ENCODE assay signal across 8 cellular contexts in the genomic region with DNA sequence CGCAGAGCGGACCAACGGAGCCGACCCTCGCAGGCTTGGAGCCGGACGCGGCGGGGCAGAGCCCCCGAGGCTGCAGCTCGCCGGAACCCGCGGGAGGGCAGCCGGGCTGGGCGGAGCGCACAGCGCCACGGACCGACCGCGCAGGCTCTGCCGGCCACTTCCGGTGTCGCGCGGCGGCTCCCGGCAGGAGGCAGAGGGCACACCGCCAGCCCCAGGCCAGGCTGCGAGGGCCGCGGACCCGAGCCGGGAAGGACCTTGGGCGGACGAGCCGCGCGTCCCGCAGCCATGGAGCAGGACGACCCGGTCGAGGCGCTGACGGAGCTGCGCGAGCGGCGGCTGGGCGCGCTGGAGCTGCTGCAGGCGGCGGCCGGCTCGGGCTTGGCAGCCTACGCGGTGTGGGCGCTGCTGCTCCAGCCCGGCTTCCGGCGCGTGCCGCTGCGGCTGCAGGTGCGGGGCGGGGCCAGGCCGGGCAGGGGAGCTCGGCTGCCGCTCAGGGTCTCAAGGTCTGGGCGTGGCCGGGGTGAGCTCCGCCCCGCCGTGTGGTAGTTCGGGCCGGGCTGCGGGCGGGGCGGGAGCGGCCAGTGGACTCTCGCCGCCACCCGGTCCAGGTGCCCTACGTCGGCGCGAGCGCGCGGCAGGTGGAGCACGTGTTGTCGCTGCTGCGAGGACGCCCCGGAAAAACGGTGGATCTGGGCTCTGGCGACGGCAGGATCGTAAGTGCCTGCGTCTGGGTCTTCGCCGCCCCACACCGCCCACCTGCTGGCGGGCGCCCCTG. TPM values are rescaled to one million over a fixed set of nuclear protein-coding genes. Genes with fewer than 3 reads are reported as not detected.
DNase-seq lines count a peak whose midpoint lies in the region; ATAC-seq and TF ChIP-seq lines count a peak whose summit lies in the region.

A gene with protein sequence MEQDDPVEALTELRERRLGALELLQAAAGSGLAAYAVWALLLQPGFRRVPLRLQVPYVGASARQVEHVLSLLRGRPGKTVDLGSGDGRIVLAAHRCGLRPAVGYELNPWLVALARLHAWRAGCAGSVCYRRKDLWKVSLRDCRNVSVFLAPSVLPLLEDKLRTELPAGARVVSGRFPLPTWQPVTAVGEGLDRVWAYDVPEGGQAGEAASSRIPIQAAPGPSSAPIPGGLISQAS (plus strand): TSS at position 157 of the 775 bp plus-strand sequence. CDS start 129 bp downstream, at position 286.

- H3K27ac Mint-ChIP-seq in activated naive CD8-positive, alpha-beta T cell = peak within 1 kb of the TSS; percentile 86
- H3K27ac Mint-ChIP-seq in type B pancreatic cell = no peak within 1 kb of the TSS

- TF ChIP-seq CTCF in LNCaP clone FGC (IDR thresholded peaks at IDR 0.05; ENCODE audit: control insufficient read depth, extremely low read depth, insufficient read depth) (no peak), omental fat pad (IDR thresholded peaks at IDR 0.05) (no peak), type B pancreatic cell (conservative IDR thresholded peaks at IDR 0.05) (no peak)

- peak within 1 kb of the TSS; percentile 86 for H3K4me3 Mint-ChIP-seq in activated naive CD8-positive, alpha-beta T cell
- H3K4me3 Mint-ChIP-seq in type B pancreatic cell = peak within 1 kb of the TSS; percentile 84

- H3K27me3 Mint-ChIP-seq in activated naive CD8-positive, alpha-beta T cell = no peaks in the 10 kb centered on the region
- H3K27me3 Mint-ChIP-seq in type B pancreatic cell = no peaks in the 10 kb centered on the region

- no peaks in the 10 kb centered on the region for H3K36me3 Mint-ChIP-seq in activated naive CD8-positive, alpha-beta T cell
- H3K36me3 Mint-ChIP-seq in type B pancreatic cell = no peaks in the 10 kb centered on the region

- no peaks in the 10 kb centered on the region for H3K9me3 Mint-ChIP-seq in activated naive CD8-positive, alpha-beta T cell (ENCODE audit: low read depth)
- H3K9me3 Mint-ChIP-seq in type B pancreatic cell = no peaks in the 10 kb centered on the region

- peaks cover 26% of the 10 kb centered on the region for H3K4me1 Mint-ChIP-seq in activated naive CD8-positive, alpha-beta T cell (ENCODE audit: low read depth)
- peaks cover 11% of the 10 kb centered on the region for H3K4me1 Mint-ChIP-seq in type B pancreatic cell (ENCODE audit: unreplicated experiment)

- H3K4me3 ChIP-seq in LNCaP clone FGC (ENCODE audit: low read depth, low read length) = peak within 1 kb of the TSS; percentile 92

- DNase-seq in GDM1 (lab: John Stamatoyannopoulos, UW) (peak; percentile 54), GOT3 (lab: John Stamatoyannopoulos, UW) (peak; percentile 44), LNCaP clone FGC (ENCODE audit: low read depth) (peak; percentile 69), glomerular visceral epithelial cell (ENCODE audit: extremely low spot score) (peak; percentile 84), omental fat pad (ENCODE audit: low spot score) (peak; percentile 40), type B pancreatic cell (ENCODE audit: extremely low spot score, unreplicated experiment) (peak; percentile 91)

- ATAC-seq in SK-N-SH treated with all-trans-retinoic acid at 6 μM for 48 hours (peak; percentile 66), omental fat pad (ENCODE audit: low FRiP score) (peak; percentile 80)

TF ChIP-seq in SK-N-SH treated with all-trans-retinoic acid at 6 μM for 48 hours, 23 proteins besides CTCF, POLR2A, EP300 and RAD21:
- TF ChIP-seq CSDC2 (CRISPR knock-in tag; IDR thresholded peaks at IDR 0.05) (no peak), ISL1 (CRISPR knock-in tag; IDR thresholded peaks at IDR 0.05) (no peak), ZFP30 (CRISPR knock-in tag; IDR thresholded peaks at IDR 0.05) (no peak), SNAI2 (CRISPR knock-in tag; IDR thresholded peaks at IDR 0.05) (no peak), ESRRG (CRISPR knock-in tag; IDR thresholded peaks at IDR 0.05) (no peak), ZFP3 (CRISPR knock-in tag; IDR thresholded peaks at IDR 0.05) (0 out of 2 replicates have a peak, but pooled peaks have one; percentile 48), GLIS3 (CRISPR knock-in tag; IDR thresholded peaks at IDR 0.05) (0 out of 2 replicates have a peak, but pooled peaks have one; percentile 48)
- TF ChIP-seq, protein P1, sequence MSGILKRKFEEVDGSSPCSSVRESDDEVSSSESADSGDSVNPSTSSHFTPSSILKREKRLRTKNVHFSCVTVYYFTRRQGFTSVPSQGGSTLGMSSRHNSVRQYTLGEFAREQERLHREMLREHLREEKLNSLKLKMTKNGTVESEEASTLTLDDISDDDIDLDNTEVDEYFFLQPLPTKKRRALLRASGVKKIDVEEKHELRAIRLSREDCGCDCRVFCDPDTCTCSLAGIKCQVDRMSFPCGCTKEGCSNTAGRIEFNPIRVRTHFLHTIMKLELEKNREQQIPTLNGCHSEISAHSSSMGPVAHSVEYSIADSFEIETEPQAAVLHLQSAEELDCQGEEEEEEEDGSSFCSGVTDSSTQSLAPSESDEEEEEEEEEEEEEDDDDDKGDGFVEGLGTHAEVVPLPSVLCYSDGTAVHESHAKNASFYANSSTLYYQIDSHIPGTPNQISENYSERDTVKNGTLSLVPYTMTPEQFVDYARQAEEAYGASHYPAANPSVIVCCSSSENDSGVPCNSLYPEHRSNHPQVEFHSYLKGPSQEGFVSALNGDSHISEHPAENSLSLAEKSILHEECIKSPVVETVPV (CRISPR knock-in tag; IDR thresholded peaks at IDR 0.05) = no peak
- TF ChIP-seq, protein P2, sequence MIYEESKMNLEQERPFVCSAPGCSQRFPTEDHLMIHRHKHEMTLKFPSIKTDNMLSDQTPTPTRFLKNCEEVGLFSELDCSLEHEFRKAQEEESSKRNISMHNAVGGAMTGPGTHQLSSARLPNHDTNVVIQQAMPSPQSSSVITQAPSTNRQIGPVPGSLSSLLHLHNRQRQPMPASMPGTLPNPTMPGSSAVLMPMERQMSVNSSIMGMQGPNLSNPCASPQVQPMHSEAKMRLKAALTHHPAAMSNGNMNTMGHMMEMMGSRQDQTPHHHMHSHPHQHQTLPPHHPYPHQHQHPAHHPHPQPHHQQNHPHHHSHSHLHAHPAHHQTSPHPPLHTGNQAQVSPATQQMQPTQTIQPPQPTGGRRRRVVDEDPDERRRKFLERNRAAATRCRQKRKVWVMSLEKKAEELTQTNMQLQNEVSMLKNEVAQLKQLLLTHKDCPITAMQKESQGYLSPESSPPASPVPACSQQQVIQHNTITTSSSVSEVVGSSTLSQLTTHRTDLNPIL (CRISPR knock-in tag; IDR thresholded peaks at IDR 0.05; ENCODE audit: low read depth) = no peak
- TF ChIP-seq, protein P3, sequence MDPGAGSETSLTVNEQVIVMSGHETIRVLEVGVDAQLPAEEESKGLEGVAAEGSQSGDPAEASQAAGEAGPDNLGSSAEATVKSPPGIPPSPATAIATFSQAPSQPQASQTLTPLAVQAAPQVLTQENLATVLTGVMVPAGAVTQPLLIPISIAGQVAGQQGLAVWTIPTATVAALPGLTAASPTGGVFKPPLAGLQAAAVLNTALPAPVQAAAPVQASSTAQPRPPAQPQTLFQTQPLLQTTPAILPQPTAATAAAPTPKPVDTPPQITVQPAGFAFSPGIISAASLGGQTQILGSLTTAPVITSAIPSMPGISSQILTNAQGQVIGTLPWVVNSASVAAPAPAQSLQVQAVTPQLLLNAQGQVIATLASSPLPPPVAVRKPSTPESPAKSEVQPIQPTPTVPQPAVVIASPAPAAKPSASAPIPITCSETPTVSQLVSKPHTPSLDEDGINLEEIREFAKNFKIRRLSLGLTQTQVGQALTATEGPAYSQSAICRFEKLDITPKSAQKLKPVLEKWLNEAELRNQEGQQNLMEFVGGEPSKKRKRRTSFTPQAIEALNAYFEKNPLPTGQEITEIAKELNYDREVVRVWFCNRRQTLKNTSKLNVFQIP (CRISPR knock-in tag; IDR thresholded peaks at IDR 0.05; ENCODE audit: borderline replicate concordance, low read depth) = no peak
- TF ChIP-seq, protein P4, sequence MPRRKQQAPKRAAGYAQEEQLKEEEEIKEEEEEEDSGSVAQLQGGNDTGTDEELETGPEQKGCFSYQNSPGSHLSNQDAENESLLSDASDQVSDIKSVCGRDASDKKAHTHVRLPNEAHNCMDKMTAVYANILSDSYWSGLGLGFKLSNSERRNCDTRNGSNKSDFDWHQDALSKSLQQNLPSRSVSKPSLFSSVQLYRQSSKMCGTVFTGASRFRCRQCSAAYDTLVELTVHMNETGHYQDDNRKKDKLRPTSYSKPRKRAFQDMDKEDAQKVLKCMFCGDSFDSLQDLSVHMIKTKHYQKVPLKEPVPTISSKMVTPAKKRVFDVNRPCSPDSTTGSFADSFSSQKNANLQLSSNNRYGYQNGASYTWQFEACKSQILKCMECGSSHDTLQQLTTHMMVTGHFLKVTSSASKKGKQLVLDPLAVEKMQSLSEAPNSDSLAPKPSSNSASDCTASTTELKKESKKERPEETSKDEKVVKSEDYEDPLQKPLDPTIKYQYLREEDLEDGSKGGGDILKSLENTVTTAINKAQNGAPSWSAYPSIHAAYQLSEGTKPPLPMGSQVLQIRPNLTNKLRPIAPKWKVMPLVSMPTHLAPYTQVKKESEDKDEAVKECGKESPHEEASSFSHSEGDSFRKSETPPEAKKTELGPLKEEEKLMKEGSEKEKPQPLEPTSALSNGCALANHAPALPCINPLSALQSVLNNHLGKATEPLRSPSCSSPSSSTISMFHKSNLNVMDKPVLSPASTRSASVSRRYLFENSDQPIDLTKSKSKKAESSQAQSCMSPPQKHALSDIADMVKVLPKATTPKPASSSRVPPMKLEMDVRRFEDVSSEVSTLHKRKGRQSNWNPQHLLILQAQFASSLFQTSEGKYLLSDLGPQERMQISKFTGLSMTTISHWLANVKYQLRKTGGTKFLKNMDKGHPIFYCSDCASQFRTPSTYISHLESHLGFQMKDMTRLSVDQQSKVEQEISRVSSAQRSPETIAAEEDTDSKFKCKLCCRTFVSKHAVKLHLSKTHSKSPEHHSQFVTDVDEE (CRISPR knock-in tag; IDR thresholded peaks at IDR 0.05) = 0 out of 2 replicates have a peak, but pooled peaks have one; percentile 23

RNA-seq across cellular contexts. Expression of the gene that starts here (rescaled TPM):
- total RNA-seq in omental fat pad (10 to 100 TPM; 21.9 to 45.4 (median 36.2) TPM), type B pancreatic cell (ENCODE audit: low replicate concordance) (33.5 and 34.8 TPM in 2 replicates)

Comparison
In these comparisons a context has a peak if more than half of its experiments do, and no peak if none do; other contexts are left out.
1. Peak in every context shown above with its lines: DNase-seq, ATAC-seq and H3K4me3 ChIP-seq.
2. DNase-seq: peak in every context shown above with its lines; median percentile 91 in type B pancreatic cell; 84 in glomerular visceral epithelial cell; 69 in LNCaP clone FGC; 54 in GDM1; 44 in GOT3; 40 in omental fat pad.